ENCODE assay signal across 1 cellular context in genomic region chr2:241066893-241067341, GRCh38.
TF ChIP-seq lines count a peak whose summit lies in the region.

No MANE protein-coding gene starts in this region.

TF ChIP-seq in IMR-90, 13 proteins besides CTCF, POLR2A, EP300 and RAD21:
- TF ChIP-seq MAZ (IDR thresholded peaks at IDR 0.05; ENCODE audit: borderline replicate concordance, low read depth, low read length) (no peak), CHD1 (IDR thresholded peaks at IDR 0.05; ENCODE audit: low read depth, low read length) (no peak), RFX5 (IDR thresholded peaks at IDR 0.05; ENCODE audit: low read depth, low read length) (no peak)
